23 cellular contexts compared by ENCODE assay signal in genomic region chr17:51739245-51739886, GRCh38.
DNase-seq lines count a peak whose midpoint lies in the region; ATAC-seq and TF ChIP-seq lines count a peak whose summit lies in the region.
"Had no signal": no experiment of that assay in that cellular context is flagged by ENCODE, and none has a peak within 500 bp of the region (broad histone marks: within the 10 kb centered on the region; RNA-seq: fewer than 3 reads in every experiment).

No MANE protein-coding gene starts in this region.

- TF ChIP-seq CTCF in WTC11 (IDR thresholded peaks at IDR 0.05) = no peak
- TF ChIP-seq CTCF in adrenal gland (IDR thresholded peaks at IDR 0.05) = no peak

- H3K9me3 Mint-ChIP-seq in WTC11 = peaks cover 26% of the 10 kb centered on the region
- H3K9me3 Mint-ChIP-seq in activated CD4-positive, alpha-beta T cell treated with anti-CD3 and anti-CD28 coated beads, Interleukin-2, amount 10 ng/mL, durations not matched to agents 7 days and 5 days = no peaks in the 10 kb centered on the region

- H3K27me3 Mint-ChIP-seq in WTC11 (ENCODE audit: low read depth) = no peaks in the 10 kb centered on the region
- no peaks in the 10 kb centered on the region for H3K27me3 Mint-ChIP-seq in activated CD4-positive, alpha-beta T cell treated with anti-CD3 and anti-CD28 coated beads, Interleukin-2, amount 10 ng/mL, durations not matched to agents 7 days and 5 days

- H3K27me3 ChIP-seq in adrenal gland = no peaks in the 10 kb centered on the region
- H3K27me3 ChIP-seq: heart right ventricle, right atrium auricular region, stomach had no signal

- no peaks in the 10 kb centered on the region for H3K36me3 ChIP-seq in adrenal gland (replicated peaks in 1 of 2)
- H3K36me3 ChIP-seq: heart right ventricle, right atrium auricular region, stomach had no signal

- DNase-seq in COLO668 (lab: John Stamatoyannopoulos, UW; ENCODE audit: unreplicated experiment) = peak; percentile 54
- peak; percentile 28 to 81 (median 74) for DNase-seq in NCI-H1417 (lab: John Stamatoyannopoulos, UW)
- peak; percentile 89 for DNase-seq in NCI-H2196 (lab: John Stamatoyannopoulos, UW; ENCODE audit: unreplicated experiment)
- no peak for DNase-seq in WTC11 (ENCODE audit: low spot score)
- no peak for DNase-seq in adrenal gland
- DNase-seq in activated CD4-positive, alpha-beta T cell treated with anti-CD3 and anti-CD28 coated beads, Interleukin-2, amount 10 ng/mL, durations not matched to agents 7 days and 5 days = no peak
- DNase-seq: activated CD4-positive, alpha-beta T cell treated with anti-CD3 and anti-CD28 coated beads for 36 hours; activated gamma-delta T cell; amygdala; C1 segment of cervical spinal cord; central memory CD4-positive, alpha-beta T cell; DMS79 treated with DMSO at 0.1 percent for 48 hours; effector CD4-positive, alpha-beta T cell; heart right ventricle; midbrain; SHP77 treated with DMSO at 0.1 percent for 48 hours; stomach had no signal

- no peaks in the 10 kb centered on the region for H3K9me3 ChIP-seq in adrenal gland (replicated peaks in 1 of 3)
- H3K9me3 ChIP-seq: right atrium auricular region, stomach had no signal

- H3K4me3 Mint-ChIP-seq in WTC11 = no peak overlapping the region
- H3K4me3 Mint-ChIP-seq in activated CD4-positive, alpha-beta T cell treated with anti-CD3 and anti-CD28 coated beads, Interleukin-2, amount 10 ng/mL, durations not matched to agents 7 days and 5 days = no peak overlapping the region
- H3K4me3 Mint-ChIP-seq: activated CD4-positive, alpha-beta T cell treated with anti-CD3 and anti-CD28 coated beads for 36 hours had no signal

- ATAC-seq in WTC11 (peak; percentile 78), GM18858 (IDR thresholded peaks at IDR 0.05; ENCODE audit: unreplicated experiment) (no peak), esophagus mucosa (no peak)
- ATAC-seq: A549; activated CD4-positive, alpha-beta T cell treated with anti-CD3 and anti-CD28 coated beads for 36 hours; heart right ventricle; K562 had no signal

- POLR2A ChIA-PET in WTC11 (lab: Charles Lee) = no interaction called here
- POLR2A ChIA-PET in activated CD4-positive, alpha-beta T cell treated with anti-CD3 and anti-CD28 coated beads, Interleukin-2, amount 10 ng/mL, durations not matched to agents 7 days and 5 days (lab: Charles Lee) = no interaction called here

- CTCF ChIA-PET in WTC11 (lab: Charles Lee) = interaction anchor here (1.3 kb wide), 1 partner anchor 28 kb away, joined by 3 read pairs; no protein-coding TSS in a partner anchor
- CTCF ChIA-PET in activated CD4-positive, alpha-beta T cell treated with anti-CD3 and anti-CD28 coated beads, Interleukin-2, amount 10 ng/mL, durations not matched to agents 7 days and 5 days (lab: Charles Lee) = no interaction called here

- intact Hi-C loops in adrenal gland (cut with DNase I) = no loop called here

- no peak overlapping the region for H3K27ac ChIP-seq in adrenal gland
- H3K27ac ChIP-seq: A549, heart right ventricle, HL-60, right atrium auricular region, stomach had no signal

- no peak overlapping the region for H3K4me3 ChIP-seq in adrenal gland
- H3K4me3 ChIP-seq: A549, heart right ventricle, K562, right atrium auricular region, stomach had no signal

- no peaks in the 10 kb centered on the region for H3K4me1 ChIP-seq in adrenal gland (replicated peaks in 1 of 2)
- H3K4me1 ChIP-seq: A549, heart right ventricle, right atrium auricular region, stomach had no signal

- H3K27ac Mint-ChIP-seq in WTC11 = no peak overlapping the region
- no peak overlapping the region for H3K27ac Mint-ChIP-seq in activated CD4-positive, alpha-beta T cell treated with anti-CD3 and anti-CD28 coated beads, Interleukin-2, amount 10 ng/mL, durations not matched to agents 7 days and 5 days
- H3K27ac Mint-ChIP-seq: activated CD4-positive, alpha-beta T cell treated with anti-CD3 and anti-CD28 coated beads for 36 hours had no signal

- peaks cover 6% of the 10 kb centered on the region; the same call in 1 of the 2 replicates for H3K36me3 Mint-ChIP-seq in WTC11
- H3K36me3 Mint-ChIP-seq in activated CD4-positive, alpha-beta T cell treated with anti-CD3 and anti-CD28 coated beads, Interleukin-2, amount 10 ng/mL, durations not matched to agents 7 days and 5 days (ENCODE audit: low read depth) = no peaks in the 10 kb centered on the region

- TF ChIP-seq POLR2A in adrenal gland (IDR thresholded peaks at IDR 0.05) = no peak

- H3K4me1 Mint-ChIP-seq in WTC11 = peaks cover 19% of the 10 kb centered on the region
- H3K4me1 Mint-ChIP-seq in activated CD4-positive, alpha-beta T cell treated with anti-CD3 and anti-CD28 coated beads, Interleukin-2, amount 10 ng/mL, durations not matched to agents 7 days and 5 days = no peaks in the 10 kb centered on the region
- H3K4me1 Mint-ChIP-seq: activated CD4-positive, alpha-beta T cell treated with anti-CD3 and anti-CD28 coated beads for 36 hours had no signal

- 85 to 94% (median 87%) methylated on average over 6 of the region's 6 CpGs for WGBS in adrenal gland, 4 donors

TF ChIP-seq in WTC11, 78 proteins besides CTCF, POLR2A, EP300 and RAD21 (continues in another document):
- TF ChIP-seq MXD4 (CRISPR knock-in tag; IDR thresholded peaks at IDR 0.05; ENCODE audit: borderline replicate concordance) (no peak), ARID4B (CRISPR knock-in tag; IDR thresholded peaks at IDR 0.05; ENCODE audit: borderline replicate concordance) (no peak), EMX1 (CRISPR knock-in tag; IDR thresholded peaks at IDR 0.05) (no peak), IRF2 (CRISPR knock-in tag; IDR thresholded peaks at IDR 0.05; ENCODE audit: borderline replicate concordance, low read depth) (no peak), PREB (CRISPR knock-in tag; IDR thresholded peaks at IDR 0.05; ENCODE audit: borderline replicate concordance) (no peak), NFYB (CRISPR knock-in tag; conservative IDR thresholded peaks at IDR 0.05; ENCODE audit: low read depth) (no peak), OVOL2 (CRISPR knock-in tag; IDR thresholded peaks at IDR 0.05; ENCODE audit: borderline replicate concordance) (no peak), NR2C2 (CRISPR knock-in tag; IDR thresholded peaks at IDR 0.05) (no peak), CDX4 (CRISPR knock-in tag; IDR thresholded peaks at IDR 0.05; ENCODE audit: borderline replicate concordance) (no peak), ZNF423 (CRISPR knock-in tag; IDR thresholded peaks at IDR 0.05) (no peak), HMGXB4 (CRISPR knock-in tag; IDR thresholded peaks at IDR 0.05) (no peak)

Comparison
In these comparisons a context has a peak if more than half of its experiments do, and no peak if none do; other contexts are left out.
1. DNase-seq: peak in COLO668 (single experiment), NCI-H1417 (3 of 3) and NCI-H2196 (single experiment); none in WTC11 (single experiment), adrenal gland (0 of 7) and activated CD4-positive, alpha-beta T cell treated with anti-CD3 and anti-CD28 coated beads, Interleukin-2, amount 10 ng/mL, durations not matched to agents 7 days and 5 days (single experiment).